Comparison of ENCODE assay signal across 19 cellular contexts in the genomic region with DNA sequence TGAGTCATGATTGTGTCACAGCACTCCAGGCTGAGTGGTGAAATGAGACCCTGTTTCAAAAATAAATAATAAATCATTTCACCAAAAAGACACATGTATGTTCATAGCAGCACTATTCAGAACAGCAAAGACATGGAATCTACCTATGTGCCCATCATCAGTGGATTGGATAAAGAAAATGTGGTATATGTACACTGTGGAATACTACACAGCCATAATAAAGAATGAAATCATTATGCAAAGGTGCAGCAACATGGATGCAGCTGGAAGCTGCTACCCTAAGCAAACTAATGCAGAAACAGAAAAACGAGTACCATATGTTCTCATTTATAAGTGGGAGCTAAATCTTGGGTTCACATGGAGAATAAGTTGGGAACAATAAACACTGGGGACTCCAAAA. TPM values are rescaled to one million over a fixed set of nuclear protein-coding genes. Genes with fewer than 3 reads are reported as not detected.
DNase-seq lines count a peak whose midpoint lies in the region; ATAC-seq, FAIRE-seq and TF ChIP-seq lines count a peak whose summit lies in the region.
"Had no signal": no experiment of that assay in that cellular context is flagged by ENCODE, and none has a peak within 500 bp of the region (broad histone marks: within the 10 kb centered on the region; RNA-seq: fewer than 3 reads in every experiment).

No MANE protein-coding gene starts in this region.

- H3K9me1 ChIP-seq in K562 (ENCODE audit: control insufficient read depth, insufficient read depth, low read length): no peaks in the 10 kb centered on the region

- BruUV-seq in HepG2 (replicated peaks; lab: Mats Ljungman, UMichigan) (no TSS peak), K562 (replicated peaks; lab: Mats Ljungman, UMichigan) (no TSS peak)

- no peak overlapping the region for H3K27ac Mint-ChIP-seq in nephron progenitor cell
- H3K27ac Mint-ChIP-seq in activated T-helper 17 cell treated with anti-CD3 and anti-CD28 coated beads, Interleukin-2, amount 50 U/mL, for 72 hours: no peak overlapping the region
- H3K27ac Mint-ChIP-seq: CD4-positive, CD25-positive, alpha-beta regulatory T cell had no signal

- no peak overlapping the region for H3K4me2 ChIP-seq in HepG2 (ENCODE audit: low read depth, low read length)
- H3K4me2 ChIP-seq in K562 (ENCODE audit: insufficient read depth, low read length): no peak overlapping the region

- TF ChIP-seq RAD21 in HepG2 (CRISPR knock-in tag; IDR thresholded peaks at IDR 0.05): no peak
- TF ChIP-seq RAD21 in K562 (CRISPR knock-in tag; conservative IDR thresholded peaks at IDR 0.05 in 1 of 2, IDR thresholded peaks at IDR 0.05 in 1 of 2): no peak

- H3K27me3 ChIP-seq in HepG2 (ENCODE audit: control insufficient read depth in 1 of 2, insufficient read depth in 2 of 2, low read length in 2 of 2) (no peaks in the 10 kb centered on the region), right lobe of liver (no peaks in the 10 kb centered on the region), K562 (ENCODE audit: control insufficient read depth in 2 of 2, insufficient read depth in 2 of 2, low read length in 2 of 2) (no peaks in the 10 kb centered on the region)

- no peaks in the 10 kb centered on the region for H3K27me3 Mint-ChIP-seq in nephron progenitor cell (ENCODE audit: low read depth, poor library complexity)
- H3K27me3 Mint-ChIP-seq in activated T-helper 17 cell treated with anti-CD3 and anti-CD28 coated beads, Interleukin-2, amount 50 U/mL, for 72 hours: no peaks in the 10 kb centered on the region
- H3K27me3 Mint-ChIP-seq: CD4-positive, CD25-positive, alpha-beta regulatory T cell had no signal

- WGBS in HepG2 (ENCODE audit: low lambda C conversion rate): 97% methylated on average over 1 of the region's 1 CpG
- WGBS in right lobe of liver (ENCODE audit: insufficient coverage, low coverage, low lambda C conversion rate, missing lambda C conversion rate): 90% methylated on average over 1 of the region's 1 CpG
- WGBS in K562 (ENCODE audit: insufficient coverage, low coverage, missing lambda C conversion rate): 82% methylated on average over 1 of the region's 1 CpG

- H3K4me1 ChIP-seq in HepG2 (ENCODE audit: insufficient read depth, low read length) (peaks cover 30% of the 10 kb centered on the region), right lobe of liver (no peaks in the 10 kb centered on the region), HEK293 (ENCODE audit: control insufficient read depth, insufficient read depth, low read length) (peaks cover 7% of the 10 kb centered on the region; the same call in 1 of the 2 replicates), K562 (replicated peaks in 1 of 2; ENCODE audit: control insufficient read depth in 2 of 2, insufficient read depth in 2 of 2, low read length in 2 of 2) (no peaks in the 10 kb centered on the region)

- H3K79me2 ChIP-seq in HepG2 (ENCODE audit: insufficient read depth, low read length) (peaks cover 36% of the 10 kb centered on the region), K562 (ENCODE audit: control insufficient read depth, insufficient read depth, low read length) (peaks cover 80% of the 10 kb centered on the region)

- FAIRE-seq in HepG2 (lab: Jason Lieb, UNC) (no peak), K562 (lab: Jason Lieb, UNC) (no peak)

- ATAC-seq in HepG2 (no peak), right lobe of liver (no peak), K562 (no peak), HG03521 (IDR thresholded peaks at IDR 0.05; ENCODE audit: unreplicated experiment) (no peak)
- ATAC-seq in activated T-helper 17 cell treated with anti-CD3 and anti-CD28 coated beads, Interleukin-2, amount 50 U/mL, for 72 hours (replicated peaks): no peak
- ATAC-seq: HCT116, Right ventricle myocardium inferior had no signal

- intact Hi-C loops in HepG2 (cut with micrococcal nuclease; ENCODE audit: unreplicated experiment): no loop called here
- intact Hi-C loops in right lobe of liver (cut with DNase I): no loop called here
- intact Hi-C loops in K562 (cut with micrococcal nuclease): no loop called here

- no peaks in the 10 kb centered on the region; the same call in 1 of the 2 replicates for H4K20me1 ChIP-seq in HepG2 (ENCODE audit: insufficient read depth, low read length)
- H4K20me1 ChIP-seq in K562 (replicated peaks; ENCODE audit: control insufficient read depth, insufficient read depth, low read length): no peaks in the 10 kb centered on the region

- peaks cover 66% of the 10 kb centered on the region for H3K36me3 Mint-ChIP-seq in nephron progenitor cell (ENCODE audit: low read depth)
- H3K36me3 Mint-ChIP-seq in activated T-helper 17 cell treated with anti-CD3 and anti-CD28 coated beads, Interleukin-2, amount 50 U/mL, for 72 hours (ENCODE audit: low read depth): peaks cover 60% of the 10 kb centered on the region

- in situ Hi-C loops in HepG2 (cut with HindIII; ENCODE audit: extremely low pct_ligation_motif_present, low pct_unique_long_range_greater_than_20kb): no loop called here
- in situ Hi-C loops in K562 (cut with MboI): no loop called here

- H3K4me3 ChIP-seq in HepG2 (replicated peaks in 1 of 3; ENCODE audit: insufficient read depth in 1 of 3, low read depth in 2 of 3, low read length in 3 of 3) (no peak overlapping the region), right lobe of liver (no peak overlapping the region), HEK293 (ENCODE audit: low read depth, low read length) (no peak overlapping the region), K562 (no peak overlapping the region)

- no peak overlapping the region for H3K9ac ChIP-seq in HepG2 (ENCODE audit: insufficient read depth, low read depth, low read length)
- no peak overlapping the region for H3K9ac ChIP-seq in K562 (ENCODE audit: insufficient read depth in 1 of 2, low read depth in 2 of 2, low read length in 2 of 2)

- H3K9me3 ChIP-seq in HepG2 (ENCODE audit: low read length) (no peaks in the 10 kb centered on the region), right lobe of liver (no peaks in the 10 kb centered on the region), HEK293 (ENCODE audit: control insufficient read depth, insufficient read depth, low read depth, low read length) (peaks cover 2% of the 10 kb centered on the region; the same call in 1 of the 2 replicates), K562 (replicated peaks; ENCODE audit: control insufficient read depth, insufficient read depth, low read depth, low read length) (no peaks in the 10 kb centered on the region)

- POLR2A ChIA-PET in HepG2 (lab: Yijun Ruan, JAX) (no interaction called here), HEK293 (lab: Yijun Ruan, JAX) (no interaction called here), K562 (lab: Yijun Ruan, JAX) (no interaction called here)

- TF ChIP-seq EP300 in HepG2 (IDR thresholded peaks at IDR 0.05; ENCODE audit: low read depth in 2 of 2, low read length in 2 of 2): no peak
- TF ChIP-seq EP300 in HepG2 (CRISPR knock-in tag; IDR thresholded peaks at IDR 0.05; ENCODE audit: borderline replicate concordance): no peak
- no peak for TF ChIP-seq EP300 in K562 (IDR thresholded peaks at IDR 0.05; ENCODE audit: low read length)

- no peaks in the 10 kb centered on the region for H3K4me1 Mint-ChIP-seq in nephron progenitor cell
- H3K4me1 Mint-ChIP-seq in activated T-helper 17 cell treated with anti-CD3 and anti-CD28 coated beads, Interleukin-2, amount 50 U/mL, for 72 hours: peaks cover 5% of the 10 kb centered on the region

- H3K9me3 Mint-ChIP-seq in nephron progenitor cell: peaks cover 38% of the 10 kb centered on the region
- H3K9me3 Mint-ChIP-seq in activated T-helper 17 cell treated with anti-CD3 and anti-CD28 coated beads, Interleukin-2, amount 50 U/mL, for 72 hours: no peaks in the 10 kb centered on the region

- H3K36me3 ChIP-seq in HepG2 (replicated peaks in 1 of 2; ENCODE audit: control insufficient read depth in 1 of 2, insufficient read depth in 2 of 2, low read length in 2 of 2): peaks cover 0 to 5% of the 10 kb centered on the region in 2 experiments; a peak in 1 of 5 replicates
- no peaks in the 10 kb centered on the region for H3K36me3 ChIP-seq in right lobe of liver
- peaks cover 3 to 14% of the 10 kb centered on the region in 2 experiments for H3K36me3 ChIP-seq in HEK293 (ENCODE audit: control insufficient read depth in 2 of 2, insufficient read depth in 1 of 2, low read length in 2 of 2)
- peaks cover 45% of the 10 kb centered on the region; the same call in 2 of the 3 replicates for H3K36me3 ChIP-seq in K562 (ENCODE audit: control insufficient read depth, insufficient read depth, low read length)

- DNase-seq in HepG2 (ENCODE audit: low spot score) (no peak), right lobe of liver (no peak), K562 (ENCODE audit: extremely low read depth in 1 of 4, low spot score in 3 of 4) (no peak), nephron progenitor cell (no peak)
- DNase-seq: CD4-positive, CD25-positive, alpha-beta regulatory T cell; GOT3; NCI-H1417; NCI-H1694 treated with DMSO at 0.1 percent for 48 hours; NCI-H2081 treated with DMSO at 0.1 percent for 48 hours; NCI-H2171 treated with DMSO at 0.1 percent for 48 hours; NCI-H446; NCI-H526 treated with DMSO at 0.1 percent for 48 hours; OCI-M1; SW 1271 had no signal

- no peak overlapping the region for H3K27ac ChIP-seq in HepG2 (ENCODE audit: extremely low read length, insufficient read depth, low read length)
- H3K27ac ChIP-seq in right lobe of liver: no peak overlapping the region
- no peak overlapping the region for H3K27ac ChIP-seq in HEK293 (ENCODE audit: extremely low read depth, low read depth, low read length)
- no peak overlapping the region for H3K27ac ChIP-seq in K562 (ENCODE audit: extremely low read depth, low read depth, low read length)

- H2AFZ ChIP-seq in HepG2 (ENCODE audit: low read length) (no peak overlapping the region), K562 (ENCODE audit: low read depth, low read length) (no peak overlapping the region)

- TF ChIP-seq CTCF in HepG2 (CRISPR knock-in tag; IDR thresholded peaks at IDR 0.05): no peak
- TF ChIP-seq CTCF in right lobe of liver (IDR thresholded peaks at IDR 0.05): no peak
- TF ChIP-seq CTCF in HEK293 (tag by site-specific recombination; IDR thresholded peaks at IDR 0.05): no peak
- no peak for TF ChIP-seq CTCF in K562 (IDR thresholded peaks at IDR 0.05 in 2 of 3, conservative IDR thresholded peaks at IDR 0.05 in 1 of 3; ENCODE audit: insufficient read depth in 2 of 3, low read depth in 1 of 3, low read length in 3 of 3)
- no peak for TF ChIP-seq CTCF in nephron progenitor cell (IDR thresholded peaks at IDR 0.05)

- H3K4me3 Mint-ChIP-seq in nephron progenitor cell: no peak overlapping the region
- no peak overlapping the region for H3K4me3 Mint-ChIP-seq in activated T-helper 17 cell treated with anti-CD3 and anti-CD28 coated beads, Interleukin-2, amount 50 U/mL, for 72 hours
- H3K4me3 Mint-ChIP-seq: CD4-positive, CD25-positive, alpha-beta regulatory T cell had no signal

- TF ChIP-seq POLR2A in HepG2 (IDR thresholded peaks at IDR 0.05; ENCODE audit: insufficient read depth in 1 of 2, low read depth in 2 of 2, low read length in 2 of 2) (no peak), right lobe of liver (IDR thresholded peaks at IDR 0.05) (no peak), K562 (conservative IDR thresholded peaks at IDR 0.05) (no peak)

- CTCF ChIA-PET in HepG2 (lab: Yijun Ruan, JAX; ENCODE audit: low intra/inter-chr PET ratio, low total read pairs) (no interaction called here), HEK293 (lab: Yijun Ruan, JAX) (no interaction called here), K562 (lab: Yijun Ruan, JAX; ENCODE audit: low intra/inter-chr PET ratio) (interaction anchor here (0.6 kb wide), 1 partner anchor 9 kb away, joined by 3 read pairs; no protein-coding TSS in a partner anchor)

RNA-seq across cellular contexts. Expression of gene ZNF451, which starts 33.1 kb away (rescaled TPM):
- total RNA-seq in HepG2 (2016; rRNA removed; fragmentation: Illumina TruSeq; extraction: Trizol): 65.7 and 104 TPM in 2 replicates
- 24.7 and 26.5 TPM in 2 replicates for total RNA-seq in HepG2 (2016; cell fraction: cytosol; rRNA removed; fragmentation: Illumina TruSeq; extraction: Trizol; ENCODE audit: low read depth)
- total RNA-seq in HepG2 (2016; cell fraction: insoluble cytoplasmic fraction; rRNA removed; fragmentation: Illumina TruSeq; extraction: Trizol): 63.5 and 86.7 TPM in 2 replicates
- total RNA-seq in HepG2 (2016; cell fraction: membrane; rRNA removed; fragmentation: Illumina TruSeq; extraction: Trizol): 25.8 and 28.9 TPM in 2 replicates
- total RNA-seq in HepG2 (2016; cell fraction: nucleus; rRNA removed; fragmentation: Illumina TruSeq; extraction: Trizol): 114 and 121 TPM in 2 replicates
- 26.8 and 32.1 TPM in 2 replicates for polyA plus RNA-seq in HepG2 (2011; rRNA removed)
- polyA plus RNA-seq in HepG2 (2011; cell fraction: cytosol; rRNA removed): 11.2 and 15.5 TPM in 2 replicates
- polyA plus RNA-seq in HepG2 (2011; cell fraction: nucleus; rRNA removed): 31.4 and 36.5 TPM in 2 replicates
- polyA plus RNA-seq in HepG2 (2012): 19.2 and 24.0 TPM in 2 replicates
- polyA plus RNA-seq in HepG2 (2016; cell fraction: cytosol; fragmentation: Illumina TruSeq; extraction: Trizol; ENCODE audit: low read depth): 2.4 and 2.9 TPM in 2 replicates
- 26.3 and 29.7 TPM in 2 replicates for polyA plus RNA-seq in HepG2 (2016; cell fraction: insoluble cytoplasmic fraction; fragmentation: Illumina TruSeq; extraction: Trizol; ENCODE audit: low read depth)
- polyA plus RNA-seq in HepG2 (2016; cell fraction: membrane; fragmentation: Illumina TruSeq; extraction: Trizol; ENCODE audit: low read depth): 4.3 and 5.0 TPM in 2 replicates
- 58.1 and 64.8 TPM in 2 replicates for polyA plus RNA-seq in HepG2 (2016; cell fraction: nucleus; fragmentation: Illumina TruSeq; extraction: Trizol; ENCODE audit: insufficient read depth, low read depth)
- 41.3 and 48.2 TPM in 2 replicates for polyA minus RNA-seq in HepG2 (2011; rRNA and poly(A)+ RNA removed; ENCODE audit: low replicate concordance)
- 47.5 and 51.5 TPM in 2 replicates for polyA minus RNA-seq in HepG2 (2011; cell fraction: cytosol; rRNA and poly(A)+ RNA removed)
- polyA minus RNA-seq in HepG2 (2011; cell fraction: nucleus; rRNA and poly(A)+ RNA removed): 297 and 303 TPM in 2 replicates
- total RNA-seq in right lobe of liver: 10 to 100 TPM; 14.4 to 24.9 (median 19.1) TPM
- 123 and 395 TPM in 2 replicates for total RNA-seq in K562 (2011; cell fraction: chromatin; rRNA removed; ENCODE audit: low replicate concordance)
- total RNA-seq in K562 (2011; cell fraction: nucleolus; rRNA removed): 78.0 and 120 TPM in 2 replicates
- 158 and 184 TPM in 2 replicates for total RNA-seq in K562 (2011; cell fraction: nucleoplasm; rRNA removed)
- total RNA-seq in K562 (2014; rRNA removed): 38.3 and 47.2 TPM in 2 replicates
- 72.3 and 88.0 TPM in 2 replicates for total RNA-seq in K562 (2014; rRNA removed; fragmentation: Illumina TruSeq; extraction: Trizol)
- 53.3 and 55.5 TPM in 2 replicates for total RNA-seq in K562 (2015; rRNA removed; fragmentation: Illumina TruSeq; extraction: Trizol)
- 56.2 and 58.4 TPM in 2 replicates for total RNA-seq in K562 (2021)
- 67.3 and 74.3 TPM in 2 replicates for polyA plus RNA-seq in K562 (2011; rRNA removed)
- polyA plus RNA-seq in K562 (2011; cell fraction: cytosol; rRNA removed): 10.6 and 21.5 TPM in 2 replicates
- 57.8 and 70.7 TPM in 2 replicates for polyA plus RNA-seq in K562 (2011; cell fraction: nucleus; rRNA removed)
- 16.8 and 21.0 TPM in 2 replicates for polyA plus RNA-seq in K562 (2012)
- polyA plus RNA-seq in K562 (2014; fragmentation: Illumina TruSeq; extraction: Trizol): 29.5 and 34.4 TPM in 2 replicates
- polyA plus RNA-seq in K562 (2014; fragmentation: Nextera tagmentation; extraction: Ambion mirVana): 10 to 100 TPM; 16.1 to 17.3 TPM
- polyA plus RNA-seq in K562 (2014; rRNA removed): 23.0 and 27.1 TPM in 2 replicates
- polyA minus RNA-seq in K562 (2011; rRNA and poly(A)+ RNA removed): 196 and 226 TPM in 2 replicates
- polyA minus RNA-seq in K562 (2011; cell fraction: cytosol; rRNA and poly(A)+ RNA removed): 44.8 and 52.7 TPM in 2 replicates
- polyA minus RNA-seq in K562 (2011; cell fraction: nucleus; rRNA and poly(A)+ RNA removed): 127 and 217 TPM in 2 replicates
- total RNA-seq in activated T-helper 17 cell treated with anti-CD3 and anti-CD28 coated beads, Interleukin-2, amount 50 U/mL, for 72 hours: 10 to 100 TPM; 58.8 to 65.7 TPM

RNA-seq across cellular contexts. Expression of gene BAG2, which starts 49.0 kb away (rescaled TPM):
- total RNA-seq in HepG2 (2016; rRNA removed; fragmentation: Illumina TruSeq; extraction: Trizol) (15.1 and 23.0 TPM in 2 replicates), right lobe of liver (1 to 10 TPM; 2.8 to 6.2 (median 4.3) TPM), K562 (2014; rRNA removed) (12.8 and 13.8 TPM in 2 replicates), K562 (2014; rRNA removed; fragmentation: Illumina TruSeq; extraction: Trizol) (20.3 and 21.2 TPM in 2 replicates), K562 (2015; rRNA removed; fragmentation: Illumina TruSeq; extraction: Trizol) (17.6 and 19.7 TPM in 2 replicates), K562 (2021) (17.6 and 19.9 TPM in 2 replicates)
- 3.7 and 4.1 TPM in 2 replicates for total RNA-seq in HepG2 (2016; cell fraction: cytosol; rRNA removed; fragmentation: Illumina TruSeq; extraction: Trizol; ENCODE audit: low read depth)
- 15.0 and 23.4 TPM in 2 replicates for total RNA-seq in HepG2 (2016; cell fraction: insoluble cytoplasmic fraction; rRNA removed; fragmentation: Illumina TruSeq; extraction: Trizol)
- total RNA-seq in HepG2 (2016; cell fraction: membrane; rRNA removed; fragmentation: Illumina TruSeq; extraction: Trizol): 8.8 and 9.8 TPM in 2 replicates
- total RNA-seq in HepG2 (2016; cell fraction: nucleus; rRNA removed; fragmentation: Illumina TruSeq; extraction: Trizol): 10.3 and 11.9 TPM in 2 replicates
- polyA plus RNA-seq in HepG2 (2011; rRNA removed) (4.3 and 5.7 TPM in 2 replicates), K562 (2011; rRNA removed) (14.5 and 20.7 TPM in 2 replicates), K562 (2014; fragmentation: Illumina TruSeq; extraction: Trizol) (15.6 and 18.7 TPM in 2 replicates), K562 (2014; fragmentation: Nextera tagmentation; extraction: Ambion mirVana) (10 to 100 TPM; 12.8 to 14.0 TPM), K562 (2014; rRNA removed) (14.5 and 15.3 TPM in 2 replicates)
- polyA plus RNA-seq in HepG2 (2011; cell fraction: cytosol; rRNA removed): 2.4 and 3.5 TPM in 2 replicates
- 1.3 and 2.0 TPM in 2 replicates for polyA plus RNA-seq in HepG2 (2011; cell fraction: nucleus; rRNA removed)
- 6.1 and 6.7 TPM in 2 replicates for polyA plus RNA-seq in HepG2 (2012)
- 2.4 TPM in 2 replicates for polyA plus RNA-seq in HepG2 (2016; cell fraction: cytosol; fragmentation: Illumina TruSeq; extraction: Trizol; ENCODE audit: low read depth)
- 24.1 and 26.3 TPM in 2 replicates for polyA plus RNA-seq in HepG2 (2016; cell fraction: insoluble cytoplasmic fraction; fragmentation: Illumina TruSeq; extraction: Trizol; ENCODE audit: low read depth)
- 5.4 and 5.5 TPM in 2 replicates for polyA plus RNA-seq in HepG2 (2016; cell fraction: membrane; fragmentation: Illumina TruSeq; extraction: Trizol; ENCODE audit: low read depth)
- 10.2 and 10.9 TPM in 2 replicates for polyA plus RNA-seq in HepG2 (2016; cell fraction: nucleus; fragmentation: Illumina TruSeq; extraction: Trizol; ENCODE audit: insufficient read depth, low read depth)
- 3.1 and 7.3 TPM in 2 replicates for polyA minus RNA-seq in HepG2 (2011; rRNA and poly(A)+ RNA removed; ENCODE audit: low replicate concordance)
- polyA minus RNA-seq in HepG2 (2011; cell fraction: cytosol; rRNA and poly(A)+ RNA removed): 4.3 and 4.4 TPM in 2 replicates
- polyA minus RNA-seq in HepG2 (2011; cell fraction: nucleus; rRNA and poly(A)+ RNA removed): 19.6 and 22.1 TPM in 2 replicates
- 4.4 and 16.7 TPM in 2 replicates for total RNA-seq in K562 (2011; cell fraction: chromatin; rRNA removed; ENCODE audit: low replicate concordance)
- 3.8 and 5.3 TPM in 2 replicates for total RNA-seq in K562 (2011; cell fraction: nucleolus; rRNA removed)
- 10.3 and 19.5 TPM in 2 replicates for total RNA-seq in K562 (2011; cell fraction: nucleoplasm; rRNA removed)
- 5.9 and 7.0 TPM in 2 replicates for polyA plus RNA-seq in K562 (2011; cell fraction: cytosol; rRNA removed)
- 3.3 and 4.5 TPM in 2 replicates for polyA plus RNA-seq in K562 (2011; cell fraction: nucleus; rRNA removed)
- polyA plus RNA-seq in K562 (2012): 8.9 and 12.9 TPM in 2 replicates
- polyA minus RNA-seq in K562 (2011; rRNA and poly(A)+ RNA removed): 14.5 and 15.8 TPM in 2 replicates
- 5.5 and 6.9 TPM in 2 replicates for polyA minus RNA-seq in K562 (2011; cell fraction: cytosol; rRNA and poly(A)+ RNA removed)
- 8.5 and 12.8 TPM in 2 replicates for polyA minus RNA-seq in K562 (2011; cell fraction: nucleus; rRNA and poly(A)+ RNA removed)
- total RNA-seq in activated T-helper 17 cell treated with anti-CD3 and anti-CD28 coated beads, Interleukin-2, amount 50 U/mL, for 72 hours: 1 to 10 TPM; 5.6 to 9.5 TPM

Comparison
In these comparisons a context has a peak if more than half of its experiments do, and no peak if none do; other contexts are left out.
1. Of the 241 proteins assayed by ChIP-seq in both HepG2 and K562: peak only in HepG2: RBM22; only in K562: none; in both: none; in neither: 240.